Comparison of ENCODE assay signal across 13 cellular contexts in genomic region chr4:57044279-57044678, GRCh38.
A peak's percentile ranks its signal among the peaks of the same experiment; 100 is the strongest.
DNase-seq lines count a peak whose midpoint lies in the region; ATAC-seq and TF ChIP-seq lines count a peak whose summit lies in the region.
"Had no signal": no experiment of that assay in that cellular context is flagged by ENCODE, and none has a peak within 500 bp of the region (broad histone marks: within the 10 kb centered on the region; RNA-seq: fewer than 3 reads in every experiment).

No MANE protein-coding gene starts in this region.

- no peak overlapping the region for H3K4me2 ChIP-seq in SK-N-SH
- H3K4me2 ChIP-seq: KMS-11 had no signal

- H3K27me3 Mint-ChIP-seq in T-cell, result peaks cover 16 to 19% of the 10 kb centered on the region in 2 donors

- no peak overlapping the region for H3K4me3 Mint-ChIP-seq in T-cell

- no peak for TF ChIP-seq EP300 in SK-N-SH (IDR thresholded peaks at IDR 0.05; ENCODE audit: borderline replicate concordance in 1 of 2, low read depth in 1 of 2, low read length in 1 of 2)
- TF ChIP-seq EP300 in transverse colon (IDR thresholded peaks at IDR 0.05; ENCODE audit: low read depth), result no peak

- POLR2A ChIA-PET in SK-N-SH (lab: Yijun Ruan, JAX), result no interaction called here
- POLR2A ChIA-PET in T-cell (lab: Charles Lee), result no interaction called here

- no peaks in the 10 kb centered on the region for H4K20me1 ChIP-seq in SK-N-SH (ENCODE audit: insufficient read depth)

- peaks cover 4 to 15% of the 10 kb centered on the region in 2 experiments; a peak in 3 of 4 replicates for H3K4me1 ChIP-seq in SK-N-SH (ENCODE audit: control insufficient read depth in 1 of 2, insufficient read depth in 2 of 2, low read depth in 1 of 2, low read length in 1 of 2)
- peaks cover 15 to 16% of the 10 kb centered on the region in 2 donors for H3K4me1 ChIP-seq in muscle layer of duodenum (ENCODE audit: control insufficient read depth in 1 of 2, insufficient read depth in 2 of 2, low read length in 2 of 2)
- H3K4me1 ChIP-seq in transverse colon, result peaks cover 0 to 37% (median 5%) of the 10 kb centered on the region in 4 donors

- H2AFZ ChIP-seq in SK-N-SH (ENCODE audit: low read depth), result 0 out of 2 replicates have a peak overlapping the region, but pooled peaks have one; percentile 3

- TF ChIP-seq RAD21 in SK-N-SH (IDR thresholded peaks at IDR 0.05; ENCODE audit: low read length), result no peak

- H3K9me2 ChIP-seq in SK-N-SH, result no peaks in the 10 kb centered on the region

- TF ChIP-seq CTCF in SK-N-SH (IDR thresholded peaks at IDR 0.05), result no peak
- TF ChIP-seq CTCF in dorsolateral prefrontal cortex (IDR thresholded peaks at IDR 0.05 in 54 of 56, conservative IDR thresholded peaks at IDR 0.05 in 2 of 56; ENCODE audit: low read depth in 1 of 56, partially characterized antibody in 56 of 56), result no peak
- no peak for TF ChIP-seq CTCF in transverse colon (IDR thresholded peaks at IDR 0.05)

- H3F3A ChIP-seq in SK-N-SH (replicated peaks; ENCODE audit: insufficient read depth), result peaks cover 21% of the 10 kb centered on the region

- no peaks in the 10 kb centered on the region for H3K4me1 Mint-ChIP-seq in T-cell

- H3K79me2 ChIP-seq in SK-N-SH (ENCODE audit: insufficient read depth), result no peaks in the 10 kb centered on the region

- no peaks in the 10 kb centered on the region for H3K36me3 Mint-ChIP-seq in T-cell

- CTCF ChIA-PET in SK-N-SH (lab: Yijun Ruan, JAX), result interaction anchor here (1.1 to 8.8 kb wide), 2 partner anchors 14 to 120 kb away, joined by 3 to 139 read pairs; no protein-coding TSS in a partner anchor
- CTCF ChIA-PET in T-cell (lab: Charles Lee), result no interaction called here

- H3K36me3 ChIP-seq in SK-N-SH (replicated peaks in 1 of 2; ENCODE audit: control insufficient read depth in 1 of 2, insufficient read depth in 2 of 2, low read length in 1 of 2) (no peaks in the 10 kb centered on the region), muscle layer of duodenum (ENCODE audit: control insufficient read depth in 1 of 2, insufficient read depth in 2 of 2, low read length in 2 of 2) (peaks cover 0 to 11% of the 10 kb centered on the region in 2 donors), transverse colon (no peaks in the 10 kb centered on the region)

- no peak for DNase-seq in SK-N-SH
- no peak for DNase-seq in dorsolateral prefrontal cortex
- no peak for DNase-seq in transverse colon
- DNase-seq in NOMO-1 (lab: John Stamatoyannopoulos, UW; ENCODE audit: unreplicated experiment in 2 of 2), result no peak
- DNase-seq in NCI-H345 treated with DMSO at 0.1 percent for 48 hours (lab: John Stamatoyannopoulos, UW; ENCODE audit: unreplicated experiment), result no peak
- no peak for DNase-seq in T-cell
- DNase-seq: activated CD8-positive, alpha-beta memory T cell treated with anti-CD3 and anti-CD28 coated beads for 24 hours; activated naive CD4-positive, alpha-beta T cell treated with anti-CD3 and anti-CD28 coated beads, Interleukin-2, amount 50 U/mL, for 16 hours; NCI-H2081 treated with DMSO at 0.1 percent for 48 hours had no signal

- no peak for TF ChIP-seq POLR2A in transverse colon (IDR thresholded peaks at IDR 0.05)

- intact Hi-C loops in dorsolateral prefrontal cortex (cut with DNase I), result loop anchor here in 1 of 2 donors (5.0 kb wide), 1 partner anchor 68 kb away; the partner anchor contains the start of gene IGFBP7
- intact Hi-C loops in transverse colon (cut with DNase I; ENCODE audit: low total_unique reads), result no loop called here

- H3K27ac Mint-ChIP-seq in T-cell, result no peak overlapping the region

- H3K27ac ChIP-seq in SK-N-SH (ENCODE audit: low read depth in 2 of 2, low read length in 1 of 2) (peak overlapping the region; percentile 2 to 75; a peak in 3 of 4 replicates), dorsolateral prefrontal cortex (peak overlapping the region in 38 of 59 donors; percentile 7 to 75 (median 50)), muscle layer of duodenum (ENCODE audit: low read length) (peak overlapping the region; percentile 85), transverse colon (peak overlapping the region; percentile 40 to 71 (median 58))
- H3K27ac ChIP-seq: 22Rv1, KMS-11 had no signal

- in situ Hi-C loops in transverse colon (cut with MboI; ENCODE audit: low pct_ligation_motif_present in 1 of 4, low pct_unique_long_range_greater_than_20kb in 1 of 4, low sequenced_read_pairs in 3 of 4), result no loop called here

- 38% methylated on average over 1 of the region's 1 CpG for WGBS in SK-N-SH (ENCODE audit: low lambda C conversion rate)
- WGBS in transverse colon (ENCODE audit: low coverage in 1 of 2), 2 donors, result 40 to 67% methylated on average over 1 of the region's 1 CpG

- H3K9me3 ChIP-seq in SK-N-SH (no peaks in the 10 kb centered on the region), muscle layer of duodenum (ENCODE audit: control insufficient read depth in 1 of 2, low read length in 2 of 2) (no peaks in the 10 kb centered on the region), transverse colon (no peaks in the 10 kb centered on the region)

- H3K27me3 ChIP-seq in SK-N-SH (ENCODE audit: insufficient read depth) (no peaks in the 10 kb centered on the region), dorsolateral prefrontal cortex (no peaks in the 10 kb centered on the region), muscle layer of duodenum (ENCODE audit: low read depth, low read length) (no peaks in the 10 kb centered on the region), transverse colon (no peaks in the 10 kb centered on the region)

- ATAC-seq in SK-N-SH treated with all-trans-retinoic acid at 6 μM for 48 hours (no peak), T-cell (replicated peaks in 1 of 4) (no peak)

- H3K4me3 ChIP-seq in SK-N-SH (ENCODE audit: low read depth in 2 of 2, low read length in 1 of 2) (no peak overlapping the region), dorsolateral prefrontal cortex (no peak overlapping the region), muscle layer of duodenum (ENCODE audit: low read depth in 1 of 2, low read length in 2 of 2) (no peak overlapping the region), transverse colon (no peak overlapping the region)

- peaks cover 0 to 7% (median 0%) of the 10 kb centered on the region in 3 donors for H3K9me3 Mint-ChIP-seq in T-cell

- H3K9ac ChIP-seq in SK-N-SH, result no peak overlapping the region
- H3K9ac ChIP-seq: KMS-11 had no signal

TF ChIP-seq in SK-N-SH, 30 proteins besides CTCF, POLR2A, EP300 and RAD21 (continues in another document):
- TF ChIP-seq, protein P1, sequence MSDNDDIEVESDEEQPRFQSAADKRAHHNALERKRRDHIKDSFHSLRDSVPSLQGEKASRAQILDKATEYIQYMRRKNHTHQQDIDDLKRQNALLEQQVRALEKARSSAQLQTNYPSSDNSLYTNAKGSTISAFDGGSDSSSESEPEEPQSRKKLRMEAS (IDR thresholded peaks at IDR 0.05; ENCODE audit: low read depth), result no peak
- TF ChIP-seq RCOR1 (IDR thresholded peaks at IDR 0.05; ENCODE audit: low read length) (no peak), MEF2A (IDR thresholded peaks at IDR 0.05; ENCODE audit: borderline replicate concordance, low read depth) (no peak), ZBTB33 (IDR thresholded peaks at IDR 0.05; ENCODE audit: borderline replicate concordance, low read depth) (no peak)

TF ChIP-seq in SK-N-SH treated with all-trans-retinoic acid at 6 μM for 48 hours, 23 proteins besides CTCF, POLR2A, EP300 and RAD21 (continues in another document):
- TF ChIP-seq PPARA (CRISPR knock-in tag; IDR thresholded peaks at IDR 0.05; ENCODE audit: borderline replicate concordance), result no peak
- TF ChIP-seq CSRNP3 (CRISPR knock-in tag; IDR thresholded peaks at IDR 0.05), result no peak
- TF ChIP-seq ZFP30 (CRISPR knock-in tag; IDR thresholded peaks at IDR 0.05), result no peak
- TF ChIP-seq, protein P2, sequence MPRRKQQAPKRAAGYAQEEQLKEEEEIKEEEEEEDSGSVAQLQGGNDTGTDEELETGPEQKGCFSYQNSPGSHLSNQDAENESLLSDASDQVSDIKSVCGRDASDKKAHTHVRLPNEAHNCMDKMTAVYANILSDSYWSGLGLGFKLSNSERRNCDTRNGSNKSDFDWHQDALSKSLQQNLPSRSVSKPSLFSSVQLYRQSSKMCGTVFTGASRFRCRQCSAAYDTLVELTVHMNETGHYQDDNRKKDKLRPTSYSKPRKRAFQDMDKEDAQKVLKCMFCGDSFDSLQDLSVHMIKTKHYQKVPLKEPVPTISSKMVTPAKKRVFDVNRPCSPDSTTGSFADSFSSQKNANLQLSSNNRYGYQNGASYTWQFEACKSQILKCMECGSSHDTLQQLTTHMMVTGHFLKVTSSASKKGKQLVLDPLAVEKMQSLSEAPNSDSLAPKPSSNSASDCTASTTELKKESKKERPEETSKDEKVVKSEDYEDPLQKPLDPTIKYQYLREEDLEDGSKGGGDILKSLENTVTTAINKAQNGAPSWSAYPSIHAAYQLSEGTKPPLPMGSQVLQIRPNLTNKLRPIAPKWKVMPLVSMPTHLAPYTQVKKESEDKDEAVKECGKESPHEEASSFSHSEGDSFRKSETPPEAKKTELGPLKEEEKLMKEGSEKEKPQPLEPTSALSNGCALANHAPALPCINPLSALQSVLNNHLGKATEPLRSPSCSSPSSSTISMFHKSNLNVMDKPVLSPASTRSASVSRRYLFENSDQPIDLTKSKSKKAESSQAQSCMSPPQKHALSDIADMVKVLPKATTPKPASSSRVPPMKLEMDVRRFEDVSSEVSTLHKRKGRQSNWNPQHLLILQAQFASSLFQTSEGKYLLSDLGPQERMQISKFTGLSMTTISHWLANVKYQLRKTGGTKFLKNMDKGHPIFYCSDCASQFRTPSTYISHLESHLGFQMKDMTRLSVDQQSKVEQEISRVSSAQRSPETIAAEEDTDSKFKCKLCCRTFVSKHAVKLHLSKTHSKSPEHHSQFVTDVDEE (CRISPR knock-in tag; IDR thresholded peaks at IDR 0.05), result no peak
